1 cellular context compared by ENCODE assay signal in genomic region chr12:92928962-92929915, GRCh38.
TF ChIP-seq lines count a peak whose summit lies in the region.

TSS of gene EEA1 (minus strand) at chr12:92929295. CDS start at chr12:92929066, 229 bp downstream.

TF ChIP-seq in K562, 482 proteins besides CTCF, POLR2A, EP300 and RAD21 (continued from another document and continues in another):
- TF ChIP-seq MLX (CRISPR knock-in tag; conservative IDR thresholded peaks at IDR 0.05): no peak
- TF ChIP-seq SRSF9 (IDR thresholded peaks at IDR 0.05; ENCODE audit: borderline replicate concordance, low read depth, low read length): no peak
- no peak for TF ChIP-seq BCL6 (CRISPR knock-in tag; IDR thresholded peaks at IDR 0.05)
- TF ChIP-seq U2AF1 (optimal IDR thresholded peaks at IDR 0.05; ENCODE audit: low read depth, low read length): no peak
- no peak for TF ChIP-seq ZEB2 (IDR thresholded peaks at IDR 0.05)
- TF ChIP-seq PHF21A (IDR thresholded peaks at IDR 0.05; ENCODE audit: borderline replicate concordance, low read depth): 0 out of 2 replicates have a peak, but pooled peaks have one; percentile 40
- TF ChIP-seq ZNF561 (CRISPR knock-in tag; conservative IDR thresholded peaks at IDR 0.05): no peak
- peak; percentile 71 for TF ChIP-seq HCFC1 (IDR thresholded peaks at IDR 0.05; ENCODE audit: low read depth, low read length)
- no peak for TF ChIP-seq CSDE1 (IDR thresholded peaks at IDR 0.05)
- no peak for TF ChIP-seq MED1 (CRISPR knock-in tag; IDR thresholded peaks at IDR 0.05; ENCODE audit: borderline replicate concordance)
- peak; percentile 87; the same call in 1 of the 2 replicates for TF ChIP-seq NR4A1 (CRISPR knock-in tag; IDR thresholded peaks at IDR 0.05)
- TF ChIP-seq NR4A1 (tag; IDR thresholded peaks at IDR 0.05): peak; percentile 73; the same call in 1 of the 2 replicates
- no peak for TF ChIP-seq CBFA2T3 (IDR thresholded peaks at IDR 0.05)
- TF ChIP-seq ZNF639 (CRISPR knock-in tag; conservative IDR thresholded peaks at IDR 0.05 in 1 of 2, IDR thresholded peaks at IDR 0.05 in 1 of 2): peak in 1 of 2 experiments; percentile 86; a peak in 2 of 4 replicates
- no peak for TF ChIP-seq ZNF57 (CRISPR knock-in tag; IDR thresholded peaks at IDR 0.05)
- TF ChIP-seq CREM (IDR thresholded peaks at IDR 0.05; ENCODE audit: low read depth): peak; percentile 97
- TF ChIP-seq FOXP1 (CRISPR knock-in tag; IDR thresholded peaks at IDR 0.05): peak; percentile 92; the same call in 1 of the 2 replicates
- TF ChIP-seq HNRNPL (IDR thresholded peaks at IDR 0.05; ENCODE audit: low read depth, low read length): no peak
- TF ChIP-seq ZBTB1 (CRISPR knock-in tag; IDR thresholded peaks at IDR 0.05; ENCODE audit: borderline replicate concordance, low read depth): peak; percentile 78; the same call in 1 of the 2 replicates
- TF ChIP-seq PTBP1 (IDR thresholded peaks at IDR 0.05; ENCODE audit: low read depth, low read length): no peak
- TF ChIP-seq ZNF3 (CRISPR knock-in tag; IDR thresholded peaks at IDR 0.05): no peak
- TF ChIP-seq TFAM (CRISPR knock-in tag; conservative IDR thresholded peaks at IDR 0.05): no peak
- no peak for TF ChIP-seq DEAF1 (CRISPR knock-in tag; IDR thresholded peaks at IDR 0.05)
- TF ChIP-seq, protein P1, sequence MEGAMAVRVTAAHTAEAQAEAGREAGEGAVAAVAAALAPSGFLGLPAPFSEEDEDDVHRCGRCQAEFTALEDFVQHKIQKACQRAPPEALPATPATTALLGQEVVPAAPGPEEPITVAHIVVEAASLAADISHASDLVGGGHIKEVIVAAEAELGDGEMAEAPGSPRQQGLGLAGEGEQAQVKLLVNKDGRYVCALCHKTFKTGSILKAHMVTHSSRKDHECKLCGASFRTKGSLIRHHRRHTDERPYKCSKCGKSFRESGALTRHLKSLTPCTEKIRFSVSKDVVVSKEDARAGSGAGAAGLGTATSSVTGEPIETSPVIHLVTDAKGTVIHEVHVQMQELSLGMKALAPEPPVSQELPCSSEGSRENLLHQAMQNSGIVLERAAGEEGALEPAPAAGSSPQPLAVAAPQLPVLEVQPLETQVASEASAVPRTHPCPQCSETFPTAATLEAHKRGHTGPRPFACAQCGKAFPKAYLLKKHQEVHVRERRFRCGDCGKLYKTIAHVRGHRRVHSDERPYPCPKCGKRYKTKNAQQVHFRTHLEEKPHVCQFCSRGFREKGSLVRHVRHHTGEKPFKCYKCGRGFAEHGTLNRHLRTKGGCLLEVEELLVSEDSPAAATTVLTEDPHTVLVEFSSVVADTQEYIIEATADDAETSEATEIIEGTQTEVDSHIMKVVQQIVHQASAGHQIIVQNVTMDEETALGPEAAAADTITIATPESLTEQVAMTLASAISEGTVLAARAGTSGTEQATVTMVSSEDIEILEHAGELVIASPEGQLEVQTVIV (CRISPR knock-in tag; IDR thresholded peaks at IDR 0.05; ENCODE audit: borderline replicate concordance): no peak
- TF ChIP-seq BRCA1 (IDR thresholded peaks at IDR 0.05): no peak
- TF ChIP-seq BRCA1 (CRISPR knock-in tag; IDR thresholded peaks at IDR 0.05): no peak
- TF ChIP-seq, protein P2, sequence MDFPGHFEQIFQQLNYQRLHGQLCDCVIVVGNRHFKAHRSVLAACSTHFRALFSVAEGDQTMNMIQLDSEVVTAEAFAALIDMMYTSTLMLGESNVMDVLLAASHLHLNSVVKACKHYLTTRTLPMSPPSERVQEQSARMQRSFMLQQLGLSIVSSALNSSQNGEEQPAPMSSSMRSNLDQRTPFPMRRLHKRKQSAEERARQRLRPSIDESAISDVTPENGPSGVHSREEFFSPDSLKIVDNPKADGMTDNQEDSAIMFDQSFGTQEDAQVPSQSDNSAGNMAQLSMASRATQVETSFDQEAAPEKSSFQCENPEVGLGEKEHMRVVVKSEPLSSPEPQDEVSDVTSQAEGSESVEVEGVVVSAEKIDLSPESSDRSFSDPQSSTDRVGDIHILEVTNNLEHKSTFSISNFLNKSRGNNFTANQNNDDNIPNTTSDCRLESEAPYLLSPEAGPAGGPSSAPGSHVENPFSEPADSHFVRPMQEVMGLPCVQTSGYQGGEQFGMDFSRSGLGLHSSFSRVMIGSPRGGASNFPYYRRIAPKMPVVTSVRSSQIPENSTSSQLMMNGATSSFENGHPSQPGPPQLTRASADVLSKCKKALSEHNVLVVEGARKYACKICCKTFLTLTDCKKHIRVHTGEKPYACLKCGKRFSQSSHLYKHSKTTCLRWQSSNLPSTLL (IDR thresholded peaks at IDR 0.05): no peak
- TF ChIP-seq, protein P3, sequence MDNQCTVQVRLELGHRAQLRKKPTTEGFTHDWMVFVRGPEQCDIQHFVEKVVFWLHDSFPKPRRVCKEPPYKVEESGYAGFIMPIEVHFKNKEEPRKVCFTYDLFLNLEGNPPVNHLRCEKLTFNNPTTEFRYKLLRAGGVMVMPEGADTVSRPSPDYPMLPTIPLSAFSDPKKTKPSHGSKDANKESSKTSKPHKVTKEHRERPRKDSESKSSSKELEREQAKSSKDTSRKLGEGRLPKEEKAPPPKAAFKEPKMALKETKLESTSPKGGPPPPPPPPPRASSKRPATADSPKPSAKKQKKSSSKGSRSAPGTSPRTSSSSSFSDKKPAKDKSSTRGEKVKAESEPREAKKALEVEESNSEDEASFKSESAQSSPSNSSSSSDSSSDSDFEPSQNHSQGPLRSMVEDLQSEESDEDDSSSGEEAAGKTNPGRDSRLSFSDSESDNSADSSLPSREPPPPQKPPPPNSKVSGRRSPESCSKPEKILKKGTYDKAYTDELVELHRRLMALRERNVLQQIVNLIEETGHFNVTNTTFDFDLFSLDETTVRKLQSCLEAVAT (IDR thresholded peaks at IDR 0.05): no peak
- peak; percentile 87; the same call in 1 of the 2 replicates for TF ChIP-seq CTBP1 (IDR thresholded peaks at IDR 0.05; ENCODE audit: borderline replicate concordance)
- no peak for TF ChIP-seq SRSF1 (IDR thresholded peaks at IDR 0.05; ENCODE audit: low read depth, low read length)
- peak; percentile 97 for TF ChIP-seq RBM25 (IDR thresholded peaks at IDR 0.05; ENCODE audit: low read depth, low read length, severe bottlenecking)
- TF ChIP-seq, protein P4, sequence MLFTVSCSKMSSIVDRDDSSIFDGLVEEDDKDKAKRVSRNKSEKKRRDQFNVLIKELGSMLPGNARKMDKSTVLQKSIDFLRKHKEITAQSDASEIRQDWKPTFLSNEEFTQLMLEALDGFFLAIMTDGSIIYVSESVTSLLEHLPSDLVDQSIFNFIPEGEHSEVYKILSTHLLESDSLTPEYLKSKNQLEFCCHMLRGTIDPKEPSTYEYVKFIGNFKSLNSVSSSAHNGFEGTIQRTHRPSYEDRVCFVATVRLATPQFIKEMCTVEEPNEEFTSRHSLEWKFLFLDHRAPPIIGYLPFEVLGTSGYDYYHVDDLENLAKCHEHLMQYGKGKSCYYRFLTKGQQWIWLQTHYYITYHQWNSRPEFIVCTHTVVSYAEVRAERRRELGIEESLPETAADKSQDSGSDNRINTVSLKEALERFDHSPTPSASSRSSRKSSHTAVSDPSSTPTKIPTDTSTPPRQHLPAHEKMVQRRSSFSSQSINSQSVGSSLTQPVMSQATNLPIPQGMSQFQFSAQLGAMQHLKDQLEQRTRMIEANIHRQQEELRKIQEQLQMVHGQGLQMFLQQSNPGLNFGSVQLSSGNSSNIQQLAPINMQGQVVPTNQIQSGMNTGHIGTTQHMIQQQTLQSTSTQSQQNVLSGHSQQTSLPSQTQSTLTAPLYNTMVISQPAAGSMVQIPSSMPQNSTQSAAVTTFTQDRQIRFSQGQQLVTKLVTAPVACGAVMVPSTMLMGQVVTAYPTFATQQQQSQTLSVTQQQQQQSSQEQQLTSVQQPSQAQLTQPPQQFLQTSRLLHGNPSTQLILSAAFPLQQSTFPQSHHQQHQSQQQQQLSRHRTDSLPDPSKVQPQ (CRISPR knock-in tag; IDR thresholded peaks at IDR 0.05; ENCODE audit: borderline replicate concordance): no peak
- TF ChIP-seq PURB (CRISPR knock-in tag; IDR thresholded peaks at IDR 0.05; ENCODE audit: low read depth): no peak
- peak; percentile 83; the same call in 1 of the 2 replicates for TF ChIP-seq THAP7 (CRISPR knock-in tag; IDR thresholded peaks at IDR 0.05)
- no peak for TF ChIP-seq STAT5A (IDR thresholded peaks at IDR 0.05; ENCODE audit: borderline replicate concordance, low read length)
- TF ChIP-seq KLF10 (CRISPR knock-in tag; IDR thresholded peaks at IDR 0.05): no peak
